15 cellular contexts compared by ENCODE assay signal in genomic region chr7:43588477-43589132, GRCh38. TPM values are rescaled to one million over a fixed set of nuclear protein-coding genes. Genes with fewer than 3 reads are reported as not detected.
A peak's percentile ranks its signal among the peaks of the same experiment; 100 is the strongest.
DNase-seq lines count a peak whose midpoint lies in the region; ATAC-seq and TF ChIP-seq lines count a peak whose summit lies in the region.
"Had no signal": no experiment of that assay in that cellular context is flagged by ENCODE, and none has a peak within 500 bp of the region (broad histone marks: within the 10 kb centered on the region; RNA-seq: fewer than 3 reads in every experiment).

No MANE protein-coding gene starts in this region.

- TF ChIP-seq CTCF in PC-9 (conservative IDR thresholded peaks at IDR 0.05) (no peak), chondrocyte (IDR thresholded peaks at IDR 0.05) (no peak), lower leg skin (IDR thresholded peaks at IDR 0.05) (no peak)

- peak overlapping the region; percentile 48 for H3K4me3 Mint-ChIP-seq in stimulated activated naive CD8-positive, alpha-beta T cell treated with anti-CD3 and anti-CD28 coated beads, Interleukin-15, Interleukin-2, amounts not matched to agents 100 ng/mL and 50 ng/mL, for 24 hours
- no peak overlapping the region for H3K4me3 Mint-ChIP-seq in chondrocyte (ENCODE audit: unreplicated experiment)

- no peak for DNase-seq in stimulated activated naive CD8-positive, alpha-beta T cell treated with anti-CD3 and anti-CD28 coated beads, Interleukin-15, Interleukin-2, amounts not matched to agents 100 U/mL and 50 U/mL, for 24 hours
- DNase-seq in PC-9: no peak
- DNase-seq in chondrocyte (ENCODE audit: low spot score): no peak
- DNase-seq in putamen (ENCODE audit: low spot score): no peak
- DNase-seq in lower leg skin (ENCODE audit: low spot score in 2 of 2): no peak
- DNase-seq in activated CD8-positive, alpha-beta memory T cell treated with anti-CD3 and anti-CD28 coated beads, Interleukin-2, amount 50 U/mL, for 48 hours: no peak
- DNase-seq: activated CD4-positive, alpha-beta T cell treated with anti-CD3 and anti-CD28 coated beads for 48 hours; heart right ventricle; NCI-H1048; psoas muscle had no signal

- peaks cover 44% of the 10 kb centered on the region for H4K20me1 ChIP-seq in PC-9 (ENCODE audit: insufficient read depth)

- no peak for ATAC-seq in stimulated activated naive CD8-positive, alpha-beta T cell treated with anti-CD3 and anti-CD28 coated beads, Interleukin-15, Interleukin-2, amounts not matched to agents 100 U/mL and 50 U/mL, for 24 hours
- no peak for ATAC-seq in GM21528 (IDR thresholded peaks at IDR 0.05; ENCODE audit: low FRiP score, unreplicated experiment)
- ATAC-seq: heart right ventricle, psoas muscle had no signal

- CTCF ChIA-PET in PC-9 (lab: Charles Lee): interaction anchor here (1.4 kb wide), 1 partner anchor 112 kb away, joined by 3 read pairs; no protein-coding TSS in a partner anchor

- peaks cover 27% of the 10 kb centered on the region for H3F3A ChIP-seq in PC-9 (ENCODE audit: insufficient read depth, low read depth)

- H3K27ac ChIP-seq in PC-9: no peak overlapping the region
- H3K27ac ChIP-seq: BLaER1, coronary artery, heart right ventricle, psoas muscle, tibial nerve had no signal

- peak overlapping the region; percentile 89; the same call in 1 of the 2 replicates for H3K4me2 ChIP-seq in PC-9
- H3K4me2 ChIP-seq: BLaER1 had no signal

- H3K36me3 Mint-ChIP-seq in stimulated activated naive CD8-positive, alpha-beta T cell treated with anti-CD3 and anti-CD28 coated beads, Interleukin-15, Interleukin-2, amounts not matched to agents 100 ng/mL and 50 ng/mL, for 24 hours (ENCODE audit: low read depth): peaks cover 4% of the 10 kb centered on the region
- H3K36me3 Mint-ChIP-seq in chondrocyte (ENCODE audit: low read depth): no peaks in the 10 kb centered on the region

- no peaks in the 10 kb centered on the region for H3K9me3 ChIP-seq in PC-9 (ENCODE audit: insufficient read depth, low read depth)
- H3K9me3 ChIP-seq: BLaER1, heart right ventricle, psoas muscle, tibial nerve had no signal

- H2AFZ ChIP-seq in PC-9: no peak overlapping the region

- peak overlapping the region; percentile 66 for H3K27ac Mint-ChIP-seq in stimulated activated naive CD8-positive, alpha-beta T cell treated with anti-CD3 and anti-CD28 coated beads, Interleukin-15, Interleukin-2, amounts not matched to agents 100 ng/mL and 50 ng/mL, for 24 hours
- peak overlapping the region; percentile 29 for H3K27ac Mint-ChIP-seq in chondrocyte (ENCODE audit: unreplicated experiment)

- peaks cover 18% of the 10 kb centered on the region for H3K36me3 ChIP-seq in PC-9 (ENCODE audit: low read depth)
- H3K36me3 ChIP-seq: BLaER1, heart right ventricle, tibial nerve had no signal

- no TSS peak for BruUV-seq in PC-9 (replicated peaks; lab: Mats Ljungman, UMichigan)

- no peak for TF ChIP-seq POLR2A in lower leg skin (IDR thresholded peaks at IDR 0.05)

- POLR2A ChIA-PET in PC-9 (lab: Charles Lee; ENCODE audit: unreplicated experiment): no interaction called here

- no peak overlapping the region for H3K4me3 ChIP-seq in PC-9
- no peak overlapping the region for H3K4me3 ChIP-seq in lower leg skin (ENCODE audit: low read depth, poor library complexity, severe bottlenecking)
- H3K4me3 ChIP-seq: BLaER1, coronary artery, heart right ventricle, psoas muscle, tibial nerve had no signal

- intact Hi-C loops in PC-9 (cut with micrococcal nuclease; ENCODE audit: unreplicated experiment): no loop called here
- intact Hi-C loops in lower leg skin (cut with DNase I; ENCODE audit: low total_unique reads): loop anchor here (10.0 kb wide), 1 partner anchor 246 kb away; no protein-coding TSS in a partner anchor

- H3K9me3 Mint-ChIP-seq in stimulated activated naive CD8-positive, alpha-beta T cell treated with anti-CD3 and anti-CD28 coated beads, Interleukin-15, Interleukin-2, amounts not matched to agents 100 ng/mL and 50 ng/mL, for 24 hours: no peaks in the 10 kb centered on the region
- peaks cover 3% of the 10 kb centered on the region for H3K9me3 Mint-ChIP-seq in chondrocyte (ENCODE audit: low read depth)

- H3K27me3 ChIP-seq in PC-9 (ENCODE audit: insufficient read depth, low read depth): no peaks in the 10 kb centered on the region
- H3K27me3 ChIP-seq: BLaER1, heart right ventricle, tibial nerve had no signal

- H3K27me3 Mint-ChIP-seq in stimulated activated naive CD8-positive, alpha-beta T cell treated with anti-CD3 and anti-CD28 coated beads, Interleukin-15, Interleukin-2, amounts not matched to agents 100 ng/mL and 50 ng/mL, for 24 hours: no peaks in the 10 kb centered on the region
- H3K27me3 Mint-ChIP-seq in chondrocyte (ENCODE audit: low read depth): no peaks in the 10 kb centered on the region

- H3K4me1 ChIP-seq in PC-9 (replicated peaks; ENCODE audit: insufficient read depth): peaks cover 57% of the 10 kb centered on the region

- H3K9me2 ChIP-seq in PC-9 (ENCODE audit: insufficient read depth): no peaks in the 10 kb centered on the region

- peaks cover 99% of the 10 kb centered on the region for H3K79me2 ChIP-seq in PC-9 (ENCODE audit: low read depth)

- peaks cover 76% of the 10 kb centered on the region for H3K4me1 Mint-ChIP-seq in stimulated activated naive CD8-positive, alpha-beta T cell treated with anti-CD3 and anti-CD28 coated beads, Interleukin-15, Interleukin-2, amounts not matched to agents 100 ng/mL and 50 ng/mL, for 24 hours (ENCODE audit: low read depth)
- H3K4me1 Mint-ChIP-seq in chondrocyte (ENCODE audit: low read depth): peaks cover 82% of the 10 kb centered on the region

- 94 to 95% methylated on average over 5 of the region's 5 CpGs for WGBS in lower leg skin, 2 donors

RNA-seq across cellular contexts. Expression of gene STK17A, which starts 5.7 kb away (rescaled TPM):
- total RNA-seq in PC-9 (2021): 15.8 and 18.8 TPM in 2 replicates
- total RNA-seq in chondrocyte: 17.1 to 35.0 TPM (median 35.0 TPM) in 3 replicates
- 10 to 100 TPM in 3 of 4 donors, 1 to 10 TPM in 1; 6.5 to 17.1 (median 13.3) TPM for total RNA-seq in lower leg skin
